In the genomic region with DNA sequence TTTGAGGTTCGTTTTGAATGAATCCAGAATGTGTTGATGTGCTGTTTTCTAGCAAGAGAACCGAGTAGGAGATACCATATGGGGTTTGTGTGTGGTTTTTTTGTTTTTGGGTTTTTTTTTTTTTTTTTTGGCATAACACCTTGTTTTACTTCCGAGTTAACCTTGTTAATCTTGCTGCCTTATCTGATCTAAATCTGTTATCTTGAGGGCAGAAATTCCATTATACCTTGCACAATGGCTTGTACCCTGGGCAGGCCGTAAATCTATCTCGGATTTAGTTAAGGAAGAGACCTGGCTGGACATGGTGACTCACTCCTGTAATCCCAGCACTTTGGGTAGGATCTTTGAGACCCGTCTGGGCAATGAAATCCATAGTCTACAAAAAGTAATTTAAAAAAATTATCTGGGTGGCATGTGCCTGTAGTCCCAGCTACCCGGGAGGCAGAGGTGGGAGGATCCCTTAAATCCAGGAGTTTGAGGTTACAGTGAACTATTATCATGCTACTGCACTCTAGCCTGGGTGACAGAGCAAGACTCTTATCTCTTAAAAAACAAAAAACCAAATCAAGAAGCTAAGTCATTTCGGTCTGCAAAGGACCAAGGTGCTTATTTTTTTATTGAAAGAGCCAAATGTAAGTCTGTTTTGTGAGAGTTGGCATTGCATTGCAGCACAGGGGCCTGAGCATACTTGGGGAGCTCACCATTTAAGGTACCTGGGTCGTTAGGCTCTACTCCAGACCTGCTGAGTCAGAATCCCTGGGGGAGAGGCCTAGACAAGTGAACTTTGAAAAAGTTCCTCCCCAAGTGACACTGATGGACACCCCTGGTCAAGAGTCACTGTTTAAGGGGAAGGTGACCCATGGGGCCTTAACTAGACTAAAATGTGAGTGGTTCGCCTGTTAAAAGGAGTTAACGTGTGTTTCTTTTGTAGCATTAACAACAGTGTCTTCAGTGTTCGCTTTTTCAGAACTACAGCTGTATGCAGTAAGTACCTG, we compare ENCODE assay signal across 13 cellular contexts. TPM values are rescaled to one million over a fixed set of nuclear protein-coding genes. Genes with fewer than 3 reads are reported as not detected.
DNase-seq lines count a peak whose midpoint lies in the region; ATAC-seq, FAIRE-seq and TF ChIP-seq lines count a peak whose summit lies in the region.
"Had no signal": no experiment of that assay in that cellular context is flagged by ENCODE, and none has a peak within 500 bp of the region (broad histone marks: within the 10 kb centered on the region; RNA-seq: fewer than 3 reads in every experiment).

No MANE protein-coding gene starts in this region.

- no peak for TF ChIP-seq CTCF in CD4-positive, alpha-beta T cell (IDR thresholded peaks at IDR 0.05)
- no peak for TF ChIP-seq CTCF in keratinocyte (optimal IDR thresholded peaks at IDR 0.05 in 1 of 3, IDR thresholded peaks at IDR 0.05 in 1 of 3, conservative IDR thresholded peaks at IDR 0.05 in 1 of 3; ENCODE audit: extremely low read depth in 1 of 3, insufficient read depth in 2 of 3, low read length in 3 of 3)
- TF ChIP-seq CTCF in sigmoid colon (IDR thresholded peaks at IDR 0.05) = no peak

- peaks cover 53% of the 10 kb centered on the region for H3K79me2 ChIP-seq in keratinocyte (ENCODE audit: control insufficient read depth, insufficient read depth, low read length)

- peak overlapping the region; percentile 9 for H3K4me3 Mint-ChIP-seq in CD4-positive, alpha-beta T cell

- WGBS in sigmoid colon, 2 donors = 42 to 68% methylated on average over 12 of the region's 12 CpGs

- POLR2A ChIA-PET in CD4-positive, alpha-beta T cell (lab: Charles Lee) = no interaction called here

- H3K4me3 ChIP-seq in HUES6 (ENCODE audit: low read depth, low read length) = no peak overlapping the region
- H3K4me3 ChIP-seq in keratinocyte (ENCODE audit: control insufficient read depth in 2 of 3, extremely low read depth in 1 of 3, insufficient read depth in 2 of 3, low read depth in 1 of 3, low read length in 3 of 3) = peak overlapping the region in 2 of 3 experiments; percentile 23 to 48
- no peak overlapping the region for H3K4me3 ChIP-seq in sigmoid colon
- H3K4me3 ChIP-seq: BLaER1, GM12878 had no signal

- H3K9me3 Mint-ChIP-seq in CD4-positive, alpha-beta T cell = no peaks in the 10 kb centered on the region
- H3K9me3 Mint-ChIP-seq in activated naive CD4-positive, alpha-beta T cell treated with anti-CD3 and anti-CD28 coated beads, Interleukin-2, amount 50 U/mL, for 72 hours = no peaks in the 10 kb centered on the region

- no peak for TF ChIP-seq POLR2A in sigmoid colon (IDR thresholded peaks at IDR 0.05)

- peaks cover 24% of the 10 kb centered on the region for H4K20me1 ChIP-seq in keratinocyte (ENCODE audit: control insufficient read depth, extremely low read depth, insufficient read depth, low read length)

- dilution Hi-C loops in keratinocyte (cut with MboI; ENCODE audit: extremely low pct_ligation_motif_present, low sequenced_read_pairs) = no loop called here

- FAIRE-seq in keratinocyte (lab: Jason Lieb, UNC) = no peak
- FAIRE-seq: GM12878 had no signal

- H3K4me1 ChIP-seq in HUES6 (ENCODE audit: control insufficient read depth, insufficient read depth, low read length) (peaks cover 52% of the 10 kb centered on the region), keratinocyte (ENCODE audit: control insufficient read depth, extremely low read depth, insufficient read depth, low read length) (peaks cover 50% of the 10 kb centered on the region), sigmoid colon (peaks cover 0 to 54% (median 51%) of the 10 kb centered on the region in 4 donors)

- intact Hi-C loops in CD4-positive, alpha-beta T cell (cut with DNase I, micrococcal nuclease) = no loop called here
- intact Hi-C loops in sigmoid colon (cut with DNase I) = no loop called here

- H3K36me3 ChIP-seq in HUES6 (ENCODE audit: control insufficient read depth, insufficient read depth, low read length) (peaks cover 49% of the 10 kb centered on the region), keratinocyte (ENCODE audit: control insufficient read depth in 2 of 2, extremely low read depth in 1 of 2, insufficient read depth in 2 of 2, low read length in 2 of 2) (peaks cover 23 to 50% of the 10 kb centered on the region in 2 experiments), sigmoid colon (peaks cover 13 to 53% (median 37%) of the 10 kb centered on the region in 4 donors)

- H2AFZ ChIP-seq in keratinocyte (ENCODE audit: control insufficient read depth, low read length) = no peak overlapping the region

- H3K36me3 Mint-ChIP-seq in CD4-positive, alpha-beta T cell (ENCODE audit: low read depth) = peaks cover 91% of the 10 kb centered on the region
- peaks cover 7 to 29% of the 10 kb centered on the region in 2 donors for H3K36me3 Mint-ChIP-seq in activated naive CD4-positive, alpha-beta T cell treated with anti-CD3 and anti-CD28 coated beads, Interleukin-2, amount 50 U/mL, for 72 hours

- no peak overlapping the region for H3K27ac ChIP-seq in CD4-positive, alpha-beta T cell (ENCODE audit: low read depth, low read length)
- H3K27ac ChIP-seq in HUES6 (ENCODE audit: low read depth, low read length) (peak overlapping the region; percentile 45; the same call in 1 of the 2 replicates), keratinocyte (ENCODE audit: control insufficient read depth, insufficient read depth, low read length) (peak overlapping the region; percentile 27), sigmoid colon (peak overlapping the region in 1 of 4 donors; percentile 11)
- H3K27ac ChIP-seq: BLaER1 had no signal

- peaks cover 54% of the 10 kb centered on the region for H3K4me1 Mint-ChIP-seq in CD4-positive, alpha-beta T cell (ENCODE audit: low read depth)

- no peak for DNase-seq in CD4-positive, alpha-beta T cell
- no peak for DNase-seq in activated naive CD4-positive, alpha-beta T cell treated with anti-CD3 and anti-CD28 coated beads, Interleukin-2, amount 50 U/mL, for 72 hours (ENCODE audit: low spot score in 2 of 2)
- no peak for DNase-seq in keratinocyte (ENCODE audit: low read depth, low spot score)
- DNase-seq in SHP77 (lab: John Stamatoyannopoulos, UW) = no peak
- DNase-seq in sigmoid colon = no peak
- no peak for DNase-seq in activated gamma-delta T cell treated with Interleukin-2 at 50 U/mL for 16 hours
- DNase-seq: activated gamma-delta T cell, retina had no signal

- H3K27ac Mint-ChIP-seq in CD4-positive, alpha-beta T cell = peak overlapping the region; percentile 80
- peak overlapping the region; percentile 53 to 86 for H3K27ac Mint-ChIP-seq in activated naive CD4-positive, alpha-beta T cell treated with anti-CD3 and anti-CD28 coated beads, Interleukin-2, amount 50 U/mL, for 72 hours

- peak; percentile 34 for ATAC-seq in CD4-positive, alpha-beta T cell (ENCODE audit: poor library complexity)
- no peak for ATAC-seq in activated naive CD4-positive, alpha-beta T cell treated with anti-CD3 and anti-CD28 coated beads, Interleukin-2, amount 50 U/mL, for 72 hours
- ATAC-seq in GM21529 (IDR thresholded peaks at IDR 0.05; ENCODE audit: unreplicated experiment) = no peak
- ATAC-seq: GM12878 had no signal

- no peaks in the 10 kb centered on the region for H3K27me3 ChIP-seq in CD4-positive, alpha-beta T cell (ENCODE audit: control insufficient read depth, insufficient read depth, low read length)
- no peaks in the 10 kb centered on the region for H3K27me3 ChIP-seq in HUES6 (ENCODE audit: control insufficient read depth, insufficient read depth, low read length)
- H3K27me3 ChIP-seq in keratinocyte (ENCODE audit: control insufficient read depth, extremely low read depth, insufficient read depth, low read length) = no peaks in the 10 kb centered on the region
- H3K27me3 ChIP-seq in sigmoid colon = no peaks in the 10 kb centered on the region
- H3K27me3 ChIP-seq: BLaER1 had no signal

- H3K27me3 Mint-ChIP-seq in CD4-positive, alpha-beta T cell = no peaks in the 10 kb centered on the region

- no peak for TF ChIP-seq EP300 in sigmoid colon (IDR thresholded peaks at IDR 0.05)

- CTCF ChIA-PET in CD4-positive, alpha-beta T cell (lab: Charles Lee) = interaction anchor here (0.7 to 1.0 kb wide), 2 partner anchors 17 to 157 kb away, joined by 4 read pairs; no protein-coding TSS in a partner anchor

- peak overlapping the region; percentile 69 for H3K4me2 ChIP-seq in keratinocyte (ENCODE audit: control insufficient read depth, extremely low read depth, insufficient read depth, low read depth, low read length)
- H3K4me2 ChIP-seq: BLaER1 had no signal

- H3K9me1 ChIP-seq in keratinocyte (ENCODE audit: control insufficient read depth, extremely low read depth, insufficient read depth, low read length) = peaks cover 5% of the 10 kb centered on the region

- H3K9ac ChIP-seq in HUES6 (ENCODE audit: low read length) = no peak overlapping the region
- no peak overlapping the region for H3K9ac ChIP-seq in keratinocyte (ENCODE audit: control insufficient read depth, extremely low read depth, insufficient read depth, low read length)
- H3K9ac ChIP-seq: BLaER1 had no signal

- H3K9me3 ChIP-seq in CD4-positive, alpha-beta T cell (ENCODE audit: control insufficient read depth, low read length) = no peaks in the 10 kb centered on the region
- H3K9me3 ChIP-seq in HUES6 (ENCODE audit: control insufficient read depth, insufficient read depth, low read depth, low read length) = no peaks in the 10 kb centered on the region
- no peaks in the 10 kb centered on the region for H3K9me3 ChIP-seq in keratinocyte (ENCODE audit: control insufficient read depth, low read depth, low read length)
- no peaks in the 10 kb centered on the region for H3K9me3 ChIP-seq in sigmoid colon
- H3K9me3 ChIP-seq: BLaER1 had no signal

RNA-seq across cellular contexts. Expression of a gene that starts 6.7 kb away (rescaled TPM):
- 100 to 1,000 TPM; 162 to 170 TPM for total RNA-seq in CD4-positive, alpha-beta T cell
- 100 to 1,000 TPM; 125 to 135 TPM for total RNA-seq in activated naive CD4-positive, alpha-beta T cell treated with anti-CD3 and anti-CD28 coated beads, Interleukin-2, amount 50 U/mL, for 72 hours
- polyA plus RNA-seq in keratinocyte = 114 to 151 TPM (median 129 TPM) in 3 replicates
- polyA plus RNA-seq in keratinocyte (2011; ENCODE audit: low read depth) = 57.0 TPM
- 126 and 128 TPM in 2 replicates for polyA plus RNA-seq in keratinocyte (2011; cell fraction: cytosol; rRNA removed)
- 163 and 166 TPM in 2 replicates for polyA plus RNA-seq in keratinocyte (2011; cell fraction: nucleus; rRNA removed)
- 64.0 and 74.0 TPM in 2 replicates for polyA plus RNA-seq in keratinocyte (2012; ENCODE audit: low replicate concordance)
- polyA minus RNA-seq in keratinocyte = 113 to 130 TPM (median 114 TPM) in 3 replicates
- polyA minus RNA-seq in keratinocyte (2011; cell fraction: cytosol; rRNA and poly(A)+ RNA removed) = 51.2 TPM
- polyA minus RNA-seq in keratinocyte (2011; cell fraction: nucleus; rRNA and poly(A)+ RNA removed) = 46.0 and 78.7 TPM in 2 replicates
- 100 to 1,000 TPM in 1 of 4 donors, 10 to 100 TPM in 3; 68.6 to 114 (median 71.8) TPM for total RNA-seq in sigmoid colon
- polyA plus RNA-seq in sigmoid colon = 100 to 1,000 TPM in 2 of 3 donors, 10 to 100 TPM in 1; 66.1 to 114 (median 105) TPM

RNA-seq across cellular contexts. Expression of a gene that starts 12.5 kb away (rescaled TPM):
- total RNA-seq in CD4-positive, alpha-beta T cell = under 1 TPM in 1 of 2 experiments, not detected in 1; 0.25 TPM
- under 1 TPM; 0.23 to 0.93 TPM for total RNA-seq in activated naive CD4-positive, alpha-beta T cell treated with anti-CD3 and anti-CD28 coated beads, Interleukin-2, amount 50 U/mL, for 72 hours
- polyA plus RNA-seq in keratinocyte (not detected in 3 replicates), sigmoid colon (under 1 TPM in 1 of 3 donors, not detected in 2; 0.01 TPM)
- not detected for polyA plus RNA-seq in keratinocyte (2011; ENCODE audit: low read depth)
- not detected in 2 replicates for polyA plus RNA-seq in keratinocyte (2011; cell fraction: cytosol; rRNA removed)
- not detected in 2 replicates for polyA plus RNA-seq in keratinocyte (2011; cell fraction: nucleus; rRNA removed)
- 0.08 and 0.35 TPM in 2 replicates for polyA plus RNA-seq in keratinocyte (2012; ENCODE audit: low replicate concordance)
- 0.19 TPM in 1 of 3 replicates, not detected in the others for polyA minus RNA-seq in keratinocyte
- not detected for polyA minus RNA-seq in keratinocyte (2011; cell fraction: cytosol; rRNA and poly(A)+ RNA removed)
- not detected in 2 replicates for polyA minus RNA-seq in keratinocyte (2011; cell fraction: nucleus; rRNA and poly(A)+ RNA removed)
- under 1 TPM in 1 of 4 donors, not detected in 3; 0.16 TPM for total RNA-seq in sigmoid colon
- total RNA-seq: epithelial cell of proximal tubule had no signal

RNA-seq across cellular contexts. Expression of a gene that starts 34.6 kb away (rescaled TPM):
- total RNA-seq in CD4-positive, alpha-beta T cell = 10 to 100 TPM; 12.5 to 12.7 TPM
- total RNA-seq in activated naive CD4-positive, alpha-beta T cell treated with anti-CD3 and anti-CD28 coated beads, Interleukin-2, amount 50 U/mL, for 72 hours = 1 to 10 TPM; 1.1 to 4.8 TPM
- polyA plus RNA-seq in keratinocyte = 0.19 to 1.8 TPM (median 0.69 TPM) in 3 replicates
- 0.81 TPM for polyA plus RNA-seq in keratinocyte (2011; ENCODE audit: low read depth)
- 0.38 and 0.49 TPM in 2 replicates for polyA plus RNA-seq in keratinocyte (2011; cell fraction: cytosol; rRNA removed)
- 0.78 and 1.0 TPM in 2 replicates for polyA plus RNA-seq in keratinocyte (2011; cell fraction: nucleus; rRNA removed)
- 0.51 and 1.0 TPM in 2 replicates for polyA plus RNA-seq in keratinocyte (2012; ENCODE audit: low replicate concordance)
- 1.2 to 2.6 TPM in 2 of 3 replicates, not detected in the other for polyA minus RNA-seq in keratinocyte
- polyA minus RNA-seq in keratinocyte (2011; cell fraction: cytosol; rRNA and poly(A)+ RNA removed) = not detected
- 0.11 TPM in 1 of 2 replicates, not detected in the other for polyA minus RNA-seq in keratinocyte (2011; cell fraction: nucleus; rRNA and poly(A)+ RNA removed)
- total RNA-seq in sigmoid colon = 10 to 100 TPM in 1 of 4 donors, 1 to 10 TPM in 3; 4.6 to 11.1 (median 6.7) TPM
- 1 to 10 TPM; 1.8 to 4.0 (median 2.8) TPM for polyA plus RNA-seq in sigmoid colon

Comparison
In these comparisons a context has a peak if more than half of its experiments do, and no peak if none do; other contexts are left out.
1. H3K4me3 ChIP-seq: peak in keratinocyte (2 of 3); none in HUES6 (single experiment) and sigmoid colon (0 of 4).